Comparison of ENCODE assay signal across 8 cellular contexts in genomic region chr13:34076943-34077703, GRCh38.
DNase-seq lines count a peak whose midpoint lies in the region; ATAC-seq and TF ChIP-seq lines count a peak whose summit lies in the region.

No MANE protein-coding gene starts in this region.

- H3K27ac ChIP-seq in endodermal cell (ENCODE audit: low read depth, low read length) = no peak overlapping the region

- peak; percentile 39 for DNase-seq in NCI-H1694 treated with DMSO at 0.1 percent for 48 hours (lab: John Stamatoyannopoulos, UW)
- no peak for DNase-seq in NCI-H1694 (lab: John Stamatoyannopoulos, UW)
- DNase-seq in NCI-H345 treated with DMSO at 0.1 percent for 48 hours (lab: John Stamatoyannopoulos, UW; ENCODE audit: unreplicated experiment) = peak; percentile 13
- DNase-seq in endodermal cell = no peak
- DNase-seq in osteocyte (ENCODE audit: extremely low spot score, unreplicated experiment) = no peak
- DNase-seq in natural killer cell = no peak
- DNase-seq in activated CD8-positive, alpha-beta T cell treated with anti-CD3 and anti-CD28 coated beads, Interleukin-2, amount 10 ng/mL, durations not matched to agents 7 days and 5 days = no peak

- CTCF ChIA-PET in activated CD8-positive, alpha-beta T cell treated with anti-CD3 and anti-CD28 coated beads, Interleukin-2, amount 10 ng/mL, durations not matched to agents 7 days and 5 days (lab: Charles Lee) = interaction anchor here (0.6 to 0.9 kb wide), 2 partner anchors 21 to 93 kb away, joined by 3 read pairs; no protein-coding TSS in a partner anchor

- H3K27me3 ChIP-seq in endodermal cell (ENCODE audit: control insufficient read depth, insufficient read depth, low read length, poor library complexity, severe bottlenecking) = no peaks in the 10 kb centered on the region

- H3K9me3 Mint-ChIP-seq in endodermal cell (no peaks in the 10 kb centered on the region), osteocyte (ENCODE audit: unreplicated experiment) (peaks cover 11% of the 10 kb centered on the region), natural killer cell (peaks cover 4 to 10% of the 10 kb centered on the region in 2 donors)
- H3K9me3 Mint-ChIP-seq in activated CD8-positive, alpha-beta T cell treated with anti-CD3 and anti-CD28 coated beads, Interleukin-2, amount 10 ng/mL, durations not matched to agents 7 days and 5 days (ENCODE audit: insufficient read depth) = no peaks in the 10 kb centered on the region

- no peak overlapping the region for H3K9ac ChIP-seq in endodermal cell (ENCODE audit: extremely low read depth, low read length, poor library complexity, severe bottlenecking)

- WGBS in endodermal cell (ENCODE audit: insufficient coverage in 1 of 2, insufficient read length in 1 of 2), 2 experiments = 39 to 43% methylated on average over 3 to 4 of the region's 4 CpGs

- intact Hi-C loops in natural killer cell (cut with micrococcal nuclease) = no loop called here

- no peak for ATAC-seq in natural killer cell
- no peak for ATAC-seq in activated CD8-positive, alpha-beta T cell treated with anti-CD3 and anti-CD28 coated beads, Interleukin-2, amount 10 ng/mL, durations not matched to agents 7 days and 5 days
- no peak for ATAC-seq in HG03565 (IDR thresholded peaks at IDR 0.05; ENCODE audit: unreplicated experiment)

- H3K27me3 Mint-ChIP-seq in endodermal cell (ENCODE audit: insufficient read depth) = no peaks in the 10 kb centered on the region
- H3K27me3 Mint-ChIP-seq in osteocyte (ENCODE audit: unreplicated experiment) = no peaks in the 10 kb centered on the region
- H3K27me3 Mint-ChIP-seq in natural killer cell (ENCODE audit: low read depth in 2 of 2) = no peaks in the 10 kb centered on the region
- no peaks in the 10 kb centered on the region for H3K27me3 Mint-ChIP-seq in activated CD8-positive, alpha-beta T cell treated with anti-CD3 and anti-CD28 coated beads, Interleukin-2, amount 10 ng/mL, durations not matched to agents 7 days and 5 days (ENCODE audit: low read depth)

- H3K4me3 Mint-ChIP-seq in endodermal cell (no peak overlapping the region), osteocyte (ENCODE audit: unreplicated experiment) (peak overlapping the region; percentile 30), natural killer cell (no peak overlapping the region)
- H3K4me3 Mint-ChIP-seq in activated CD8-positive, alpha-beta T cell treated with anti-CD3 and anti-CD28 coated beads, Interleukin-2, amount 10 ng/mL, durations not matched to agents 7 days and 5 days = no peak overlapping the region

- POLR2A ChIA-PET in activated CD8-positive, alpha-beta T cell treated with anti-CD3 and anti-CD28 coated beads, Interleukin-2, amount 10 ng/mL, durations not matched to agents 7 days and 5 days (lab: Charles Lee) = no interaction called here

- TF ChIP-seq CTCF in endodermal cell (conservative IDR thresholded peaks at IDR 0.05) (peak; percentile 79), osteocyte (IDR thresholded peaks at IDR 0.05) (peak; percentile 74), natural killer cell (IDR thresholded peaks at IDR 0.05) (no peak)

- no peak overlapping the region for H3K4me3 ChIP-seq in endodermal cell (ENCODE audit: low read length)

- H3K4me1 Mint-ChIP-seq in endodermal cell (peaks cover 8% of the 10 kb centered on the region), osteocyte (ENCODE audit: unreplicated experiment) (peaks cover 15% of the 10 kb centered on the region), natural killer cell (no peaks in the 10 kb centered on the region)
- H3K4me1 Mint-ChIP-seq in activated CD8-positive, alpha-beta T cell treated with anti-CD3 and anti-CD28 coated beads, Interleukin-2, amount 10 ng/mL, durations not matched to agents 7 days and 5 days (ENCODE audit: low read depth) = no peaks in the 10 kb centered on the region

- H3K9me3 ChIP-seq in endodermal cell (ENCODE audit: control insufficient read depth, low read length) = no peaks in the 10 kb centered on the region

- H3K4me1 ChIP-seq in endodermal cell (ENCODE audit: control insufficient read depth, insufficient read depth, low read length) = peaks cover 6% of the 10 kb centered on the region

- no peaks in the 10 kb centered on the region for H3K36me3 ChIP-seq in endodermal cell (ENCODE audit: control insufficient read depth, insufficient read depth, low read length)

- H3K27ac Mint-ChIP-seq in endodermal cell = no peak overlapping the region
- H3K27ac Mint-ChIP-seq in osteocyte (ENCODE audit: unreplicated experiment) = peak overlapping the region; percentile 42
- H3K27ac Mint-ChIP-seq in natural killer cell = no peak overlapping the region
- H3K27ac Mint-ChIP-seq in activated CD8-positive, alpha-beta T cell treated with anti-CD3 and anti-CD28 coated beads, Interleukin-2, amount 10 ng/mL, durations not matched to agents 7 days and 5 days = no peak overlapping the region

- no peaks in the 10 kb centered on the region for H3K36me3 Mint-ChIP-seq in endodermal cell (ENCODE audit: low read depth)
- H3K36me3 Mint-ChIP-seq in osteocyte (ENCODE audit: unreplicated experiment) = peaks cover 6% of the 10 kb centered on the region
- H3K36me3 Mint-ChIP-seq in natural killer cell = no peaks in the 10 kb centered on the region
- H3K36me3 Mint-ChIP-seq in activated CD8-positive, alpha-beta T cell treated with anti-CD3 and anti-CD28 coated beads, Interleukin-2, amount 10 ng/mL, durations not matched to agents 7 days and 5 days (ENCODE audit: low read depth) = no peaks in the 10 kb centered on the region

Comparison
In these comparisons a context has a peak if more than half of its experiments do, and no peak if none do; other contexts are left out.
1. DNase-seq: peak in NCI-H1694 treated with DMSO at 0.1 percent for 48 hours (single experiment) and NCI-H345 treated with DMSO at 0.1 percent for 48 hours (single experiment); none in NCI-H1694 (single experiment), endodermal cell (single experiment), osteocyte (single experiment), natural killer cell (single experiment) and activated CD8-positive, alpha-beta T cell treated with anti-CD3 and anti-CD28 coated beads, Interleukin-2, amount 10 ng/mL, durations not matched to agents 7 days and 5 days (single experiment).